In the genomic region with DNA sequence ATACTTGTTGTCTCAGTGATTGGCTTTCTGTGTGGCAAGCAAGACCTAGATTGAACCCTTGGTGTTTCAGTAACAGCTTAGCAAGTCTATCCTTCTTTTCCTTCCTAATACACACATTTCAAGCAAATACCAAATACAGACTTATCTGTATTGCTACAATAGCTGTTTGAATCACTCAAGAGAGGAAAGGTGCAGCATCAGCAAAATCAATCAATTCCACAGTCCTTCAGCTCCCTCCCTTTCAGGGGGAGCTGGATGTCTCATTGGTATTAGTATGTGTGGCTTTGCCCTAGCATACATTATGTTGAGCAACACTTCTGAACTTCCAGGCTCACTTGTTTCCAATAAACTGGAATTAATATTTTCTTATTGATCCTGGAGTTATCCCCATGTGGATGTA, we compare ENCODE assay signal across 2 cellular contexts.
TF ChIP-seq lines count a peak whose summit lies in the region.

No MANE protein-coding gene starts in this region.

TF ChIP-seq in HepG2, 621 proteins besides CTCF, POLR2A, EP300 and RAD21:
- TF ChIP-seq, protein P1, sequence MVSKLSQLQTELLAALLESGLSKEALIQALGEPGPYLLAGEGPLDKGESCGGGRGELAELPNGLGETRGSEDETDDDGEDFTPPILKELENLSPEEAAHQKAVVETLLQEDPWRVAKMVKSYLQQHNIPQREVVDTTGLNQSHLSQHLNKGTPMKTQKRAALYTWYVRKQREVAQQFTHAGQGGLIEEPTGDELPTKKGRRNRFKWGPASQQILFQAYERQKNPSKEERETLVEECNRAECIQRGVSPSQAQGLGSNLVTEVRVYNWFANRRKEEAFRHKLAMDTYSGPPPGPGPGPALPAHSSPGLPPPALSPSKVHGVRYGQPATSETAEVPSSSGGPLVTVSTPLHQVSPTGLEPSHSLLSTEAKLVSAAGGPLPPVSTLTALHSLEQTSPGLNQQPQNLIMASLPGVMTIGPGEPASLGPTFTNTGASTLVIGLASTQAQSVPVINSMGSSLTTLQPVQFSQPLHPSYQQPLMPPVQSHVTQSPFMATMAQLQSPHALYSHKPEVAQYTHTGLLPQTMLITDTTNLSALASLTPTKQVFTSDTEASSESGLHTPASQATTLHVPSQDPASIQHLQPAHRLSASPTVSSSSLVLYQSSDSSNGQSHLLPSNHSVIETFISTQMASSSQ (IDR thresholded peaks at IDR 0.05; ENCODE audit: low read depth): no peak
- TF ChIP-seq, protein P1 (CRISPR knock-in tag; IDR thresholded peaks at IDR 0.05; ENCODE audit: borderline replicate concordance): no peak
- TF ChIP-seq, protein P2, sequence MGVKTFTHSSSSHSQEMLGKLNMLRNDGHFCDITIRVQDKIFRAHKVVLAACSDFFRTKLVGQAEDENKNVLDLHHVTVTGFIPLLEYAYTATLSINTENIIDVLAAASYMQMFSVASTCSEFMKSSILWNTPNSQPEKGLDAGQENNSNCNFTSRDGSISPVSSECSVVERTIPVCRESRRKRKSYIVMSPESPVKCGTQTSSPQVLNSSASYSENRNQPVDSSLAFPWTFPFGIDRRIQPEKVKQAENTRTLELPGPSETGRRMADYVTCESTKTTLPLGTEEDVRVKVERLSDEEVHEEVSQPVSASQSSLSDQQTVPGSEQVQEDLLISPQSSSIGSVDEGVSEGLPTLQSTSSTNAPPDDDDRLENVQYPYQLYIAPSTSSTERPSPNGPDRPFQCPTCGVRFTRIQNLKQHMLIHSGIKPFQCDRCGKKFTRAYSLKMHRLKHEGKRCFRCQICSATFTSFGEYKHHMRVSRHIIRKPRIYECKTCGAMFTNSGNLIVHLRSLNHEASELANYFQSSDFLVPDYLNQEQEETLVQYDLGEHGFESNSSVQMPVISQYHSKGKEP (CRISPR knock-in tag; IDR thresholded peaks at IDR 0.05): no peak
- peak; percentile 75 for TF ChIP-seq MAFF (IDR thresholded peaks at IDR 0.05; ENCODE audit: low read depth, low read length)
- TF ChIP-seq MAFK (conservative IDR thresholded peaks at IDR 0.05 in 1 of 2, IDR thresholded peaks at IDR 0.05 in 1 of 2; ENCODE audit: low read length in 2 of 2): peak; percentile 82 to 83
- TF ChIP-seq ZNF609 (CRISPR knock-in tag; IDR thresholded peaks at IDR 0.05; ENCODE audit: borderline replicate concordance): no peak

TF ChIP-seq in H1, 55 proteins besides CTCF, POLR2A, EP300 and RAD21:
- TF ChIP-seq JUN (IDR thresholded peaks at IDR 0.05; ENCODE audit: low read depth, low read length) (no peak), BCL11A (IDR thresholded peaks at IDR 0.05; ENCODE audit: low read depth in 2 of 2, low read length in 2 of 2) (no peak), SIRT6 (IDR thresholded peaks at IDR 0.05; ENCODE audit: low read length) (no peak), SP4 (IDR thresholded peaks at IDR 0.05; ENCODE audit: low read length) (no peak), GABPA (IDR thresholded peaks at IDR 0.05; ENCODE audit: borderline replicate concordance, insufficient read depth, low read length) (no peak), MAFK (IDR thresholded peaks at IDR 0.05; ENCODE audit: low read depth, low read length) (peak; percentile 47), BACH1 (IDR thresholded peaks at IDR 0.05; ENCODE audit: low read length) (no peak), ASH2L (IDR thresholded peaks at IDR 0.05; ENCODE audit: low read length) (no peak)
